In genomic region chr22:50481440-50482106, GRCh38 we compare ENCODE assay signal across 8 cellular contexts. TPM values are rescaled to one million over a fixed set of nuclear protein-coding genes. Genes with fewer than 3 reads are reported as not detected.
A peak's percentile ranks its signal among the peaks of the same experiment; 100 is the strongest.
DNase-seq lines count a peak whose midpoint lies in the region; ATAC-seq and TF ChIP-seq lines count a peak whose summit lies in the region.

A gene with protein sequence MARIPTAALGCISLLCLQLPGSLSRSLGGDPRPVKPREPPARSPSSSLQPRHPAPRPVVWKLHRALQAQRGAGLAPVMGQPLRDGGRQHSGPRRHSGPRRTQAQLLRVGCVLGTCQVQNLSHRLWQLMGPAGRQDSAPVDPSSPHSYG (plus strand): TSS chr22:50481543. CDS start chr22:50481848, 305 bp downstream.

- no peak within 1 kb of the TSS for H3K27ac ChIP-seq in left lung

- TF ChIP-seq CTCF in GM06990 (IDR thresholded peaks at IDR 0.05; ENCODE audit: insufficient read depth, low read length, poor library complexity, severe bottlenecking) (no peak), MCF 10A (IDR thresholded peaks at IDR 0.05; ENCODE audit: unreplicated experiment) (no peak), left lung (IDR thresholded peaks at IDR 0.05) (no peak)

- DNase-seq in GM06990 (ENCODE audit: extremely low read depth, insufficient read length): no peak
- DNase-seq in T-helper 2 cell: peak; percentile 48 to 64 (median 55)
- no peak for DNase-seq in MCF 10A (ENCODE audit: unreplicated experiment)
- DNase-seq in left lung: peak in 1 of 2 donors; percentile 92
- peak; percentile 78 for DNase-seq in stimulated activated CD8-positive, alpha-beta memory T cell treated with anti-CD3 and anti-CD28 coated beads, Interleukin-4, amount 100 ng/mL, for 48 hours
- DNase-seq in KBM-7: no peak

- H3K4me1 ChIP-seq in left lung: peaks cover 5 to 15% of the 10 kb centered on the region in 2 donors

- no peaks in the 10 kb centered on the region for H3K9me3 ChIP-seq in left lung

- CTCF ChIA-PET in MCF 10A (lab: Yijun Ruan, JAX): no interaction called here

- in situ Hi-C loops in KBM-7 (cut with MboI; ENCODE audit: low pct_unique_long_range_greater_than_20kb, low sequenced_read_pairs): loop anchor here (10.0 kb wide), 1 partner anchor 47 kb away; no protein-coding TSS in a partner anchor

- H3K9me3 Mint-ChIP-seq in MCF 10A (ENCODE audit: unreplicated experiment): no peaks in the 10 kb centered on the region

- POLR2A ChIA-PET in MCF 10A (lab: Yijun Ruan, JAX): no interaction called here

- H3K36me3 Mint-ChIP-seq in MCF 10A (ENCODE audit: insufficient read depth, unreplicated experiment): no peaks in the 10 kb centered on the region

- no TSS peak for BruUV-seq in MCF 10A (replicated peaks; lab: Mats Ljungman, UMichigan)

- H3K27me3 ChIP-seq in GM06990 (replicated peaks; ENCODE audit: control insufficient read depth, insufficient read depth, low read length): no peaks in the 10 kb centered on the region; the same call in 1 of the 2 replicates
- H3K27me3 ChIP-seq in left lung: peaks cover 22 to 82% of the 10 kb centered on the region in 2 donors

- no peak within 1 kb of the TSS for H3K27ac Mint-ChIP-seq in MCF 10A (ENCODE audit: low read depth, unreplicated experiment)

- ATAC-seq in left lung: peak; percentile 73
- ATAC-seq in GM21529 (IDR thresholded peaks at IDR 0.05; ENCODE audit: unreplicated experiment): no peak
- no peak for ATAC-seq in GM21423 (IDR thresholded peaks at IDR 0.05; ENCODE audit: unreplicated experiment)

- H3K27me3 Mint-ChIP-seq in MCF 10A (ENCODE audit: insufficient read depth, unreplicated experiment): no peaks in the 10 kb centered on the region

- H3K4me1 Mint-ChIP-seq in MCF 10A (ENCODE audit: insufficient read depth, unreplicated experiment): peaks cover 24% of the 10 kb centered on the region

- peak within 1 kb of the TSS; percentile 67 for H3K4me3 Mint-ChIP-seq in MCF 10A (ENCODE audit: unreplicated experiment)

- H3K4me3 ChIP-seq in GM06990 (replicated peaks; ENCODE audit: low read depth, low read length) (peak within 1 kb of the TSS; percentile 58), left lung (peak within 1 kb of the TSS; percentile 36 to 67)

- intact Hi-C loops in MCF 10A (cut with micrococcal nuclease): no loop called here
- intact Hi-C loops in left lung (cut with DNase I): no loop called here

- H3K36me3 ChIP-seq in GM06990 (ENCODE audit: control insufficient read depth, insufficient read depth, low read length): no peaks in the 10 kb centered on the region
- H3K36me3 ChIP-seq in left lung: no peaks in the 10 kb centered on the region

RNA-seq across cellular contexts. Expression of the gene that starts here (rescaled TPM):
- total RNA-seq in MCF 10A (2022): 35.4 and 39.7 TPM in 2 replicates
- total RNA-seq in left lung: 1 to 10 TPM; 2.2 to 3.5 TPM

Comparison
In these comparisons a context has a peak if more than half of its experiments do, and no peak if none do; other contexts are left out.
1. DNase-seq: peak in T-helper 2 cell (5 of 5) and stimulated activated CD8-positive, alpha-beta memory T cell treated with anti-CD3 and anti-CD28 coated beads, Interleukin-4, amount 100 ng/mL, for 48 hours (single experiment); none in GM06990 (single experiment), MCF 10A (single experiment) and KBM-7 (single experiment).